In the genomic region with DNA sequence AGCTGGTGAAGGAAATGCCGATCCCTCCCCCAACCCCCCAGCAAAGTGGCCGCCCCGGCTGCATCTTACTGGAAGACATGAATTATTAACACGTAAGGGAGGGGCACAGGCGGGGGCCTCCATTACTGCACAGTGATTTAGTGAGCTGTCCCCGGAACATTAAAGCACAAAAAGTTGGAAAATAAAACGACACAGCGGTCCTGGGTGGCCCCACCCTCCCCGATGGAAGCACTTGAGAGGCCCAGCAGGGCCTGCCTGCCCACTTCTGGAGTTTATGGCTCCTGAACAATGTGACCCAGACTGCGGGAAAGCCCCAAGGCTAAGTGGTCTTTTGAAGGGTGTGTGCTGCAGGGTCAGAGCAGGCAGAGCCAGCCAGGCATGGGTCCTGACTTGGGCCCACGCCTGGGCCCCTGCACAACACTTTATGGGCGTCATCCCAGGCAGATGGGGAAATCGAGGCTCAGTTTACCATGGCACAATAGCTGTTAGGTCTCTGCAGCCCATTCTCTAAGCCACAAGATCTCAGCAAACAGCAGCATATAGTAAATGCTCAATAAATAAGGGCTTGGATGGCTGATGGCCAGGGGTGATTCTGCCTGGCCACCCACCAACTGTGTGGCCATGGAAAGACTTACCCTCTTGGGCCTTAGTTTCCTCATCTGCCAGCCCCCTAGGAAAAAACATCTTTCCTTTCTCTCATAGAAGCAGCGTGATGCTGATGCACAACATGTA, we compare ENCODE assay signal across 1 cellular context.
TF ChIP-seq lines count a peak whose summit lies in the region.

No MANE protein-coding gene starts in this region.

TF ChIP-seq in A549, 52 proteins besides CTCF, POLR2A, EP300 and RAD21:
- TF ChIP-seq HEYL (CRISPR knock-in tag; IDR thresholded peaks at IDR 0.05) (no peak), PHF8 (IDR thresholded peaks at IDR 0.05; ENCODE audit: borderline replicate concordance, low read depth) (no peak), KDM5A (IDR thresholded peaks at IDR 0.05) (no peak), ZC3H11A (IDR thresholded peaks at IDR 0.05) (no peak), HDAC2 (IDR thresholded peaks at IDR 0.05) (no peak), CBX2 (IDR thresholded peaks at IDR 0.05; ENCODE audit: borderline replicate concordance, low read depth) (no peak), HOXB5 (CRISPR knock-in tag; IDR thresholded peaks at IDR 0.05) (no peak)
- TF ChIP-seq, protein P1, sequence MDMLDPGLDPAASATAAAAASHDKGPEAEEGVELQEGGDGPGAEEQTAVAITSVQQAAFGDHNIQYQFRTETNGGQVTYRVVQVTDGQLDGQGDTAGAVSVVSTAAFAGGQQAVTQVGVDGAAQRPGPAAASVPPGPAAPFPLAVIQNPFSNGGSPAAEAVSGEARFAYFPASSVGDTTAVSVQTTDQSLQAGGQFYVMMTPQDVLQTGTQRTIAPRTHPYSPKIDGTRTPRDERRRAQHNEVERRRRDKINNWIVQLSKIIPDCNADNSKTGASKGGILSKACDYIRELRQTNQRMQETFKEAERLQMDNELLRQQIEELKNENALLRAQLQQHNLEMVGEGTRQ (IDR thresholded peaks at IDR 0.05), result no peak
- TF ChIP-seq, protein P2, sequence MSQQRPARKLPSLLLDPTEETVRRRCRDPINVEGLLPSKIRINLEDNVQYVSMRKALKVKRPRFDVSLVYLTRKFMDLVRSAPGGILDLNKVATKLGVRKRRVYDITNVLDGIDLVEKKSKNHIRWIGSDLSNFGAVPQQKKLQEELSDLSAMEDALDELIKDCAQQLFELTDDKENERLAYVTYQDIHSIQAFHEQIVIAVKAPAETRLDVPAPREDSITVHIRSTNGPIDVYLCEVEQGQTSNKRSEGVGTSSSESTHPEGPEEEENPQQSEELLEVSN (IDR thresholded peaks at IDR 0.05; ENCODE audit: borderline replicate concordance, low read depth), result no peak
